ENCODE assay signal across 10 cellular contexts in genomic region chr1:235050911-235051360, GRCh38.
A peak's percentile ranks its signal among the peaks of the same experiment; 100 is the strongest.
DNase-seq lines count a peak whose midpoint lies in the region; ATAC-seq and TF ChIP-seq lines count a peak whose summit lies in the region.
"Had no signal": no experiment of that assay in that cellular context is flagged by ENCODE, and none has a peak within 500 bp of the region (broad histone marks: within the 10 kb centered on the region; RNA-seq: fewer than 3 reads in every experiment).

No MANE protein-coding gene starts in this region.

- H3K9me3 ChIP-seq in Karpas-422 (ENCODE audit: low read length) (no peaks in the 10 kb centered on the region), upper lobe of left lung (no peaks in the 10 kb centered on the region)

- H2AFZ ChIP-seq in Karpas-422 (ENCODE audit: low read length): peak overlapping the region; percentile 43; the same call in 1 of the 2 replicates

- H3K4me2 ChIP-seq in Karpas-422 (ENCODE audit: low read depth, low read length, poor library complexity, severe bottlenecking): peak overlapping the region; percentile 19

- H3K4me1 ChIP-seq in Karpas-422 (ENCODE audit: low read length) (peaks cover 8% of the 10 kb centered on the region; the same call in 1 of the 2 replicates), upper lobe of left lung (peaks cover 8 to 24% (median 19%) of the 10 kb centered on the region in 4 donors)

- no peaks in the 10 kb centered on the region for H4K20me1 ChIP-seq in Karpas-422 (ENCODE audit: insufficient read depth, low read depth, low read length)

- H3K4me1 Mint-ChIP-seq in glutamatergic neuron (ENCODE audit: low read depth, unreplicated experiment): peaks cover 22% of the 10 kb centered on the region

- H3K4me3 Mint-ChIP-seq in glutamatergic neuron (ENCODE audit: unreplicated experiment): no peak overlapping the region
- H3K4me3 Mint-ChIP-seq: memory B cell had no signal

- TF ChIP-seq CTCF in glutamatergic neuron (IDR thresholded peaks at IDR 0.05; ENCODE audit: partially characterized antibody, unreplicated experiment) (no peak), upper lobe of left lung (IDR thresholded peaks at IDR 0.05) (no peak)

- H3K27ac ChIP-seq in Karpas-422 (ENCODE audit: low read length): no peak overlapping the region
- no peak overlapping the region for H3K27ac ChIP-seq in upper lobe of left lung

- 76 to 77% methylated on average over 7 of the region's 7 CpGs for WGBS in upper lobe of left lung, 2 donors

- no peak overlapping the region for H3K4me3 ChIP-seq in Karpas-422 (ENCODE audit: low read length)
- H3K4me3 ChIP-seq in upper lobe of left lung: no peak overlapping the region

- ATAC-seq in upper lobe of left lung (ENCODE audit: low FRiP score in 2 of 2): peak; percentile 24 to 39

- peaks cover 1% of the 10 kb centered on the region for H3K27me3 Mint-ChIP-seq in glutamatergic neuron (ENCODE audit: unreplicated experiment)
- H3K27me3 Mint-ChIP-seq: memory B cell had no signal

- peaks cover 5% of the 10 kb centered on the region for H3K9me3 Mint-ChIP-seq in glutamatergic neuron (ENCODE audit: unreplicated experiment)
- H3K9me3 Mint-ChIP-seq: memory B cell had no signal

- H3K27ac Mint-ChIP-seq in glutamatergic neuron (ENCODE audit: unreplicated experiment): peak overlapping the region; percentile 73
- H3K27ac Mint-ChIP-seq: memory B cell had no signal

- H3K79me2 ChIP-seq in Karpas-422 (ENCODE audit: low read length): no peaks in the 10 kb centered on the region

- H3K27me3 ChIP-seq in Karpas-422 (ENCODE audit: low read length): no peaks in the 10 kb centered on the region
- no peaks in the 10 kb centered on the region for H3K27me3 ChIP-seq in upper lobe of left lung

- peak in 1 of 4 donors; percentile 22 for TF ChIP-seq EP300 in upper lobe of left lung (IDR thresholded peaks at IDR 0.05)

- H3K36me3 ChIP-seq in Karpas-422 (ENCODE audit: insufficient read depth, low read length): no peaks in the 10 kb centered on the region
- no peaks in the 10 kb centered on the region for H3K36me3 ChIP-seq in upper lobe of left lung

- H3K9me2 ChIP-seq in Karpas-422 (replicated peaks; ENCODE audit: insufficient read depth, low read length): no peaks in the 10 kb centered on the region

- H3K36me3 Mint-ChIP-seq in glutamatergic neuron (ENCODE audit: unreplicated experiment): no peaks in the 10 kb centered on the region
- H3K36me3 Mint-ChIP-seq: memory B cell had no signal

- H3K9ac ChIP-seq in Karpas-422 (ENCODE audit: low read length): no peak overlapping the region

- DNase-seq in activated effector memory CD4-positive, alpha-beta T cell treated with anti-CD3 and anti-CD28 coated beads, Interleukin-2, amount 50 U/mL, for 16 hours: peak; percentile 55
- no peak for DNase-seq in activated effector memory CD4-positive, alpha-beta T cell treated with Interleukin-2 at 50 U/mL for 16 hours
- no peak for DNase-seq in Karpas-422
- DNase-seq in glutamatergic neuron: peak; percentile 62
- DNase-seq in upper lobe of left lung: no peak
- DNase-seq in Kasumi-1 (lab: John Stamatoyannopoulos, UW): no peak
- no peak for DNase-seq in activated gamma-delta T cell treated with Interleukin-2 at 50 U/mL for 16 hours
- no peak for DNase-seq in GM19240 (ENCODE audit: insufficient read length, low spot score)
- DNase-seq: activated CD8-positive, alpha-beta memory T cell treated with anti-CD3 and anti-CD28 coated beads, Interleukin-2, amount 50 U/mL, for 48 hours had no signal

- TF ChIP-seq POLR2A in upper lobe of left lung (IDR thresholded peaks at IDR 0.05): no peak

Comparison
In these comparisons a context has a peak if more than half of its experiments do, and no peak if none do; other contexts are left out.
1. DNase-seq: peak in activated effector memory CD4-positive, alpha-beta T cell treated with anti-CD3 and anti-CD28 coated beads, Interleukin-2, amount 50 U/mL, for 16 hours (single experiment) and glutamatergic neuron (single experiment); none in activated effector memory CD4-positive, alpha-beta T cell treated with Interleukin-2 at 50 U/mL for 16 hours (single experiment), Karpas-422 (single experiment), upper lobe of left lung (0 of 2), Kasumi-1 (0 of 2), activated gamma-delta T cell treated with Interleukin-2 at 50 U/mL for 16 hours (single experiment) and GM19240 (single experiment).